Comparison of ENCODE assay signal across 20 cellular contexts in genomic region chr10:121288011-121288410, GRCh38.
A peak's percentile ranks its signal among the peaks of the same experiment; 100 is the strongest.
DNase-seq lines count a peak whose midpoint lies in the region; ATAC-seq, FAIRE-seq and TF ChIP-seq lines count a peak whose summit lies in the region.
"Had no signal": no experiment of that assay in that cellular context is flagged by ENCODE, and none has a peak within 500 bp of the region (broad histone marks: within the 10 kb centered on the region; RNA-seq: fewer than 3 reads in every experiment).

No MANE protein-coding gene starts in this region.

- peaks cover 7% of the 10 kb centered on the region for H3K27me3 Mint-ChIP-seq in WTC11 (ENCODE audit: low read depth)
- H3K27me3 Mint-ChIP-seq in activated naive CD4-positive, alpha-beta T cell treated with anti-CD3 and anti-CD28 coated beads for 36 hours (ENCODE audit: low read depth): peaks cover 9% of the 10 kb centered on the region

- no peak overlapping the region for H3K27ac ChIP-seq in keratinocyte (ENCODE audit: control insufficient read depth, insufficient read depth, low read length)
- H3K27ac ChIP-seq in transverse colon: peak overlapping the region; percentile 14 to 65 (median 36)
- H3K27ac ChIP-seq: HL-60 had no signal

- H3K36me3 Mint-ChIP-seq in WTC11: no peaks in the 10 kb centered on the region
- no peaks in the 10 kb centered on the region for H3K36me3 Mint-ChIP-seq in activated naive CD4-positive, alpha-beta T cell treated with anti-CD3 and anti-CD28 coated beads for 36 hours (ENCODE audit: low read depth)
- H3K36me3 Mint-ChIP-seq: CD4-positive, alpha-beta memory T cell had no signal

- intact Hi-C loops in transverse colon (cut with DNase I; ENCODE audit: low total_unique reads): no loop called here
- intact Hi-C loops in activated naive CD4-positive, alpha-beta T cell treated with anti-CD3 and anti-CD28 coated beads for 36 hours (cut with micrococcal nuclease): no loop called here

- CTCF ChIA-PET in WTC11 (lab: Charles Lee): no interaction called here
- CTCF ChIA-PET in activated naive CD4-positive, alpha-beta T cell treated with anti-CD3 and anti-CD28 coated beads for 36 hours (lab: Charles Lee): no interaction called here

- H3K9me3 ChIP-seq in keratinocyte (ENCODE audit: control insufficient read depth, low read depth, low read length) (no peaks in the 10 kb centered on the region), transverse colon (no peaks in the 10 kb centered on the region)
- H3K9me3 ChIP-seq: BE2C, SK-N-SH had no signal

- peak; percentile 37 for ATAC-seq in WTC11
- ATAC-seq: GM12878, K562, Right ventricle myocardium inferior had no signal

- 36 to 40% methylated on average over 1 of the region's 1 CpG for WGBS in transverse colon (ENCODE audit: low coverage in 1 of 2), 2 donors

- H3K9ac ChIP-seq in keratinocyte (ENCODE audit: control insufficient read depth, extremely low read depth, insufficient read depth, low read length): no peak overlapping the region
- H3K9ac ChIP-seq: SK-N-SH had no signal

- POLR2A ChIA-PET in WTC11 (lab: Charles Lee): no interaction called here

- in situ Hi-C loops in transverse colon (cut with MboI; ENCODE audit: low pct_ligation_motif_present in 1 of 4, low pct_unique_long_range_greater_than_20kb in 1 of 4, low sequenced_read_pairs in 3 of 4) (no loop called here), KBM-7 (cut with MboI; ENCODE audit: low pct_unique_long_range_greater_than_20kb, low sequenced_read_pairs) (no loop called here)

- no peak overlapping the region for H2AFZ ChIP-seq in keratinocyte (ENCODE audit: control insufficient read depth, low read length)

- peak overlapping the region; percentile 55 for H3K4me2 ChIP-seq in keratinocyte (ENCODE audit: control insufficient read depth, extremely low read depth, insufficient read depth, low read depth, low read length)
- H3K4me2 ChIP-seq: SK-N-SH had no signal

- H3K36me3 ChIP-seq in keratinocyte (ENCODE audit: control insufficient read depth in 2 of 2, extremely low read depth in 1 of 2, insufficient read depth in 2 of 2, low read length in 2 of 2): no peaks in the 10 kb centered on the region
- no peaks in the 10 kb centered on the region for H3K36me3 ChIP-seq in transverse colon
- H3K36me3 ChIP-seq: BE2C had no signal

- H3K9me3 Mint-ChIP-seq in WTC11: peaks cover 8% of the 10 kb centered on the region; the same call in 1 of the 2 replicates
- no peaks in the 10 kb centered on the region for H3K9me3 Mint-ChIP-seq in activated naive CD4-positive, alpha-beta T cell treated with anti-CD3 and anti-CD28 coated beads for 36 hours

- H3K27me3 ChIP-seq in keratinocyte (ENCODE audit: control insufficient read depth, extremely low read depth, insufficient read depth, low read length) (no peaks in the 10 kb centered on the region), transverse colon (no peaks in the 10 kb centered on the region)
- H3K27me3 ChIP-seq: BE2C had no signal

- dilution Hi-C loops in keratinocyte (cut with MboI; ENCODE audit: extremely low pct_ligation_motif_present, low sequenced_read_pairs): no loop called here

- H3K4me1 Mint-ChIP-seq in WTC11: peaks cover 83% of the 10 kb centered on the region
- no peaks in the 10 kb centered on the region for H3K4me1 Mint-ChIP-seq in activated naive CD4-positive, alpha-beta T cell treated with anti-CD3 and anti-CD28 coated beads for 36 hours (ENCODE audit: low read depth)
- H3K4me1 Mint-ChIP-seq: CD4-positive, alpha-beta memory T cell had no signal

- TF ChIP-seq EP300 in transverse colon (IDR thresholded peaks at IDR 0.05; ENCODE audit: low read depth): no peak

- no peaks in the 10 kb centered on the region for H3K9me1 ChIP-seq in keratinocyte (ENCODE audit: control insufficient read depth, extremely low read depth, insufficient read depth, low read length)

- H3K4me3 Mint-ChIP-seq in WTC11: no peak overlapping the region; the same call in 1 of the 2 replicates
- H3K4me3 Mint-ChIP-seq in activated naive CD4-positive, alpha-beta T cell treated with anti-CD3 and anti-CD28 coated beads for 36 hours: no peak overlapping the region

- TF ChIP-seq CTCF in WTC11 (IDR thresholded peaks at IDR 0.05) (no peak), keratinocyte (optimal IDR thresholded peaks at IDR 0.05 in 1 of 3, IDR thresholded peaks at IDR 0.05 in 1 of 3, conservative IDR thresholded peaks at IDR 0.05 in 1 of 3; ENCODE audit: extremely low read depth in 1 of 3, insufficient read depth in 2 of 3, low read length in 3 of 3) (no peak), transverse colon (IDR thresholded peaks at IDR 0.05) (no peak)

- H3K4me3 ChIP-seq in keratinocyte (ENCODE audit: control insufficient read depth in 2 of 3, extremely low read depth in 1 of 3, insufficient read depth in 2 of 3, low read depth in 1 of 3, low read length in 3 of 3): peak overlapping the region in 2 of 3 experiments; percentile 30 to 36
- H3K4me3 ChIP-seq in transverse colon: no peak overlapping the region
- H3K4me3 ChIP-seq: GM12878, K562 had no signal

- FAIRE-seq in keratinocyte (lab: Jason Lieb, UNC): peak; percentile 99
- FAIRE-seq: GM12878, K562 had no signal

- peaks cover 25% of the 10 kb centered on the region for H3K4me1 ChIP-seq in keratinocyte (ENCODE audit: control insufficient read depth, extremely low read depth, insufficient read depth, low read length)
- H3K4me1 ChIP-seq in transverse colon: peaks cover 5 to 89% (median 39%) of the 10 kb centered on the region in 4 donors

- no peak for TF ChIP-seq POLR2A in transverse colon (IDR thresholded peaks at IDR 0.05)

- peak; percentile 5 for DNase-seq in NCI-H748 (lab: John Stamatoyannopoulos, UW; ENCODE audit: unreplicated experiment)
- DNase-seq in NCI-H748 treated with DMSO at 0.1 percent for 48 hours (lab: John Stamatoyannopoulos, UW): no peak
- DNase-seq in WTC11 (ENCODE audit: low spot score): no peak
- DNase-seq in keratinocyte (ENCODE audit: low read depth, low spot score): peak; percentile 19
- DNase-seq in transverse colon: no peak
- no peak for DNase-seq in KBM-7
- DNase-seq in activated naive CD4-positive, alpha-beta T cell treated with anti-CD3 and anti-CD28 coated beads for 36 hours: no peak
- DNase-seq in cerebellum (ENCODE audit: low spot score): no peak
- DNase-seq: 8988T; BE2C; CD4-positive, alpha-beta memory T cell; DND-41; GDM1; NCI-H1417 treated with DMSO at 0.1 percent for 48 hours; NCI-H2081; SK-N-SH had no signal

- H3K79me2 ChIP-seq in keratinocyte (ENCODE audit: control insufficient read depth, insufficient read depth, low read length): no peaks in the 10 kb centered on the region

- H3K27ac Mint-ChIP-seq in WTC11: peak overlapping the region; percentile 29
- no peak overlapping the region for H3K27ac Mint-ChIP-seq in activated naive CD4-positive, alpha-beta T cell treated with anti-CD3 and anti-CD28 coated beads for 36 hours
- H3K27ac Mint-ChIP-seq: CD4-positive, alpha-beta memory T cell had no signal

- no peaks in the 10 kb centered on the region for H4K20me1 ChIP-seq in keratinocyte (ENCODE audit: control insufficient read depth, extremely low read depth, insufficient read depth, low read length)

TF ChIP-seq in WTC11, 78 proteins besides CTCF, POLR2A, EP300 and RAD21 (continues in another document):
- TF ChIP-seq, protein P1, sequence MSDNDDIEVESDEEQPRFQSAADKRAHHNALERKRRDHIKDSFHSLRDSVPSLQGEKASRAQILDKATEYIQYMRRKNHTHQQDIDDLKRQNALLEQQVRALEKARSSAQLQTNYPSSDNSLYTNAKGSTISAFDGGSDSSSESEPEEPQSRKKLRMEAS (CRISPR knock-in tag; IDR thresholded peaks at IDR 0.05): no peak
- TF ChIP-seq, protein P2, sequence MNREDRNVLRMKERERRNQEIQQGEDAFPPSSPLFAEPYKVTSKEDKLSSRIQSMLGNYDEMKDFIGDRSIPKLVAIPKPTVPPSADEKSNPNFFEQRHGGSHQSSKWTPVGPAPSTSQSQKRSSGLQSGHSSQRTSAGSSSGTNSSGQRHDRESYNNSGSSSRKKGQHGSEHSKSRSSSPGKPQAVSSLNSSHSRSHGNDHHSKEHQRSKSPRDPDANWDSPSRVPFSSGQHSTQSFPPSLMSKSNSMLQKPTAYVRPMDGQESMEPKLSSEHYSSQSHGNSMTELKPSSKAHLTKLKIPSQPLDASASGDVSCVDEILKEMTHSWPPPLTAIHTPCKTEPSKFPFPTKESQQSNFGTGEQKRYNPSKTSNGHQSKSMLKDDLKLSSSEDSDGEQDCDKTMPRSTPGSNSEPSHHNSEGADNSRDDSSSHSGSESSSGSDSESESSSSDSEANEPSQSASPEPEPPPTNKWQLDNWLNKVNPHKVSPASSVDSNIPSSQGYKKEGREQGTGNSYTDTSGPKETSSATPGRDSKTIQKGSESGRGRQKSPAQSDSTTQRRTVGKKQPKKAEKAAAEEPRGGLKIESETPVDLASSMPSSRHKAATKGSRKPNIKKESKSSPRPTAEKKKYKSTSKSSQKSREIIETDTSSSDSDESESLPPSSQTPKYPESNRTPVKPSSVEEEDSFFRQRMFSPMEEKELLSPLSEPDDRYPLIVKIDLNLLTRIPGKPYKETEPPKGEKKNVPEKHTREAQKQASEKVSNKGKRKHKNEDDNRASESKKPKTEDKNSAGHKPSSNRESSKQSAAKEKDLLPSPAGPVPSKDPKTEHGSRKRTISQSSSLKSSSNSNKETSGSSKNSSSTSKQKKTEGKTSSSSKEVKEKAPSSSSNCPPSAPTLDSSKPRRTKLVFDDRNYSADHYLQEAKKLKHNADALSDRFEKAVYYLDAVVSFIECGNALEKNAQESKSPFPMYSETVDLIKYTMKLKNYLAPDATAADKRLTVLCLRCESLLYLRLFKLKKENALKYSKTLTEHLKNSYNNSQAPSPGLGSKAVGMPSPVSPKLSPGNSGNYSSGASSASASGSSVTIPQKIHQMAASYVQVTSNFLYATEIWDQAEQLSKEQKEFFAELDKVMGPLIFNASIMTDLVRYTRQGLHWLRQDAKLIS (CRISPR knock-in tag; IDR thresholded peaks at IDR 0.05; ENCODE audit: borderline replicate concordance): no peak
- TF ChIP-seq RELA (CRISPR knock-in tag; IDR thresholded peaks at IDR 0.05; ENCODE audit: borderline replicate concordance) (no peak), ZNF232 (CRISPR knock-in tag; IDR thresholded peaks at IDR 0.05) (no peak), FOXK1 (CRISPR knock-in tag; IDR thresholded peaks at IDR 0.05) (no peak), ZNF396 (CRISPR knock-in tag; IDR thresholded peaks at IDR 0.05; ENCODE audit: borderline replicate concordance) (no peak), NFE2L1 (CRISPR knock-in tag; IDR thresholded peaks at IDR 0.05) (no peak), ZNF263 (CRISPR knock-in tag; IDR thresholded peaks at IDR 0.05; ENCODE audit: low read depth) (no peak), TEAD4 (CRISPR knock-in tag; IDR thresholded peaks at IDR 0.05) (no peak), ETV6 (CRISPR knock-in tag; IDR thresholded peaks at IDR 0.05) (no peak), TCF7 (CRISPR knock-in tag; IDR thresholded peaks at IDR 0.05; ENCODE audit: low read depth) (no peak), NFATC4 (CRISPR knock-in tag; IDR thresholded peaks at IDR 0.05) (no peak), SOX15 (CRISPR knock-in tag; IDR thresholded peaks at IDR 0.05) (no peak)

Comparison
In these comparisons a context has a peak if more than half of its experiments do, and no peak if none do; other contexts are left out.
1. DNase-seq: peak in NCI-H748 (single experiment) and keratinocyte (single experiment); none in NCI-H748 treated with DMSO at 0.1 percent for 48 hours (single experiment), WTC11 (single experiment), transverse colon (single experiment), KBM-7 (single experiment), activated naive CD4-positive, alpha-beta T cell treated with anti-CD3 and anti-CD28 coated beads for 36 hours (single experiment) and cerebellum (single experiment).
2. H3K4me3 ChIP-seq: peak in keratinocyte (2 of 3); none in transverse colon (0 of 4).